Comparison of ENCODE assay signal across 15 cellular contexts in the genomic region with DNA sequence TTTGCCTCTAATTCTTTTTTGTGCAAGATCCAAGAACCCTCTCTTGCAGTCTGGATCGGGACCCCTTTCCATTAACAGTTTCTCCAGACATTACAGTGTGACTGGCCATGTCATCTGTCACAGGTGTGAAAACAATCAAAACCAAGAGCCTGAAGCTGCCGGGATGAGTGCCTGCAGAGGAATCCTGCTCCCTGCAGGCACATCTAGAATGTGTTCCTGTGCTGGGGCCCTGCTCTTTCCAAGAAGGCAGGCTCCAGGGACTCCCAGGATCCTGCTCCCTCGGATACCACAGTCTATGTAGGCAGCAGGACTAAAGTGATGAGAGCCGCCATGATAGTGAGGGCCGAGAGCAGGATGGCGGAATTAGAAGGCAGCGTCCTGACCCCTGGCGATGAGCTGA. TPM values are rescaled to one million over a fixed set of nuclear protein-coding genes. Genes with fewer than 3 reads are reported as not detected.
DNase-seq lines count a peak whose midpoint lies in the region; ATAC-seq and TF ChIP-seq lines count a peak whose summit lies in the region.
"Had no signal": no experiment of that assay in that cellular context is flagged by ENCODE, and none has a peak within 500 bp of the region (broad histone marks: within the 10 kb centered on the region; RNA-seq: fewer than 3 reads in every experiment).

No MANE protein-coding gene starts in this region.

- H3K4me1 ChIP-seq in H9 (ENCODE audit: insufficient read depth, low read length) (no peaks in the 10 kb centered on the region), endodermal cell (ENCODE audit: control insufficient read depth, insufficient read depth, low read length) (no peaks in the 10 kb centered on the region), mesendoderm (ENCODE audit: control insufficient read depth, low read depth, low read length) (no peaks in the 10 kb centered on the region)

- H3K23ac ChIP-seq in H9 (ENCODE audit: insufficient read length, low read depth, low read length) (no peak overlapping the region), mesendoderm (ENCODE audit: low read length) (no peak overlapping the region)

- H3K23me2 ChIP-seq in H9 (ENCODE audit: insufficient read length, low read depth, low read length, poor library complexity, severe bottlenecking), result no peaks in the 10 kb centered on the region

- H2BK120ac ChIP-seq in H9 (ENCODE audit: low read depth, low read length, poor library complexity, severe bottlenecking) (no peak overlapping the region), mesendoderm (ENCODE audit: low read depth, low read length) (no peak overlapping the region)

- WGBS in H9 (ENCODE audit: extremely low coverage, insufficient read length, low lambda C conversion rate), result no CpG with 5 or more reads among the region's 8 CpGs
- 93 to 94% methylated on average over 8 of the region's 8 CpGs for WGBS in endodermal cell (ENCODE audit: insufficient coverage in 1 of 2, insufficient read length in 1 of 2), 2 experiments
- no CpG with 5 or more reads among the region's 8 CpGs for WGBS in mesendoderm (ENCODE audit: extremely low coverage, insufficient coverage, low lambda C conversion rate)

- H3K4me3 ChIP-seq in endodermal cell (ENCODE audit: low read length), result no peak overlapping the region
- H3K4me3 ChIP-seq in mesendoderm (ENCODE audit: low read length), result no peak overlapping the region

- no peak overlapping the region for H2BK12ac ChIP-seq in H9 (ENCODE audit: insufficient read length, low read depth, low read length)

- H3K4me1 Mint-ChIP-seq in H9, result peaks cover 13% of the 10 kb centered on the region in 2 experiments
- H3K4me1 Mint-ChIP-seq in endodermal cell, result peaks cover 10% of the 10 kb centered on the region
- H3K4me1 Mint-ChIP-seq: CD4-positive, alpha-beta memory T cell had no signal

- H3K4ac ChIP-seq in H9 (ENCODE audit: low read depth, low read length) (no peak overlapping the region), mesendoderm (ENCODE audit: low read depth, low read length) (no peak overlapping the region)

- H3K9ac ChIP-seq in H9 (ENCODE audit: extremely low read depth, insufficient read length, low read length) (no peak overlapping the region), endodermal cell (ENCODE audit: extremely low read depth, low read length, poor library complexity, severe bottlenecking) (no peak overlapping the region), mesendoderm (ENCODE audit: low read length) (no peak overlapping the region)

- H3K79me2 ChIP-seq in H9 (ENCODE audit: insufficient read depth, low read length) (no peaks in the 10 kb centered on the region), mesendoderm (ENCODE audit: control insufficient read depth, insufficient read depth, low read length) (no peaks in the 10 kb centered on the region)

- H3T11ph ChIP-seq in H9 (ENCODE audit: low read length), result no peak overlapping the region

- no peak overlapping the region for H2AFZ ChIP-seq in H9 (ENCODE audit: low read length)

- H2BK15ac ChIP-seq in H9 (ENCODE audit: low read depth, low read length) (no peak overlapping the region), mesendoderm (replicated peaks; ENCODE audit: low read depth) (no peak overlapping the region)

- no peak overlapping the region for H3K18ac ChIP-seq in H9 (ENCODE audit: insufficient read length, low read depth, low read length)
- no peak overlapping the region for H3K18ac ChIP-seq in mesendoderm (ENCODE audit: low read length)

- ATAC-seq in HG03378 (IDR thresholded peaks at IDR 0.05; ENCODE audit: unreplicated experiment), result no peak

- H3K9me3 Mint-ChIP-seq in H9 (no peaks in the 10 kb centered on the region; a peak in 1 of 5 replicates), endodermal cell (no peaks in the 10 kb centered on the region)

- H4K91ac ChIP-seq in H9 (ENCODE audit: insufficient read length, low read depth, low read length), result no peak overlapping the region

- no peak overlapping the region for H3K14ac ChIP-seq in H9 (ENCODE audit: insufficient read depth, low read length)

- H3K36me3 ChIP-seq in endodermal cell (ENCODE audit: control insufficient read depth, insufficient read depth, low read length) (no peaks in the 10 kb centered on the region), mesendoderm (ENCODE audit: control insufficient read depth, insufficient read depth, low read length) (no peaks in the 10 kb centered on the region)

- H3K56ac ChIP-seq in H9 (ENCODE audit: insufficient read length, low read depth, low read length), result no peak overlapping the region
- no peak overlapping the region for H3K56ac ChIP-seq in mesendoderm (ENCODE audit: low read length)

- H3K27me3 ChIP-seq in H9 (ENCODE audit: insufficient read depth, low read length) (no peaks in the 10 kb centered on the region), endodermal cell (ENCODE audit: control insufficient read depth, insufficient read depth, low read length, poor library complexity, severe bottlenecking) (no peaks in the 10 kb centered on the region), mesendoderm (ENCODE audit: insufficient read depth, low read length, poor library complexity) (no peaks in the 10 kb centered on the region)

- no peaks in the 10 kb centered on the region for H4K20me1 ChIP-seq in H9 (ENCODE audit: control insufficient read depth, insufficient read depth, insufficient read length)

- no peak overlapping the region for H2BK20ac ChIP-seq in H9 (ENCODE audit: low read depth, low read length, poor library complexity, severe bottlenecking)

- H3K27me3 Mint-ChIP-seq in H9 (ENCODE audit: low read depth) (no peaks in the 10 kb centered on the region), endodermal cell (ENCODE audit: insufficient read depth) (no peaks in the 10 kb centered on the region)

- H3K27ac ChIP-seq in H9 (ENCODE audit: insufficient read length, low read depth, low read length) (no peak overlapping the region), endodermal cell (ENCODE audit: low read depth, low read length) (no peak overlapping the region), mesendoderm (ENCODE audit: low read depth, low read length) (no peak overlapping the region)

- no peak overlapping the region for H2BK5ac ChIP-seq in H9 (ENCODE audit: insufficient read length, low read length)
- no peak overlapping the region for H2BK5ac ChIP-seq in mesendoderm (ENCODE audit: low read length)

- H2AK5ac ChIP-seq in H9 (ENCODE audit: insufficient read length, low read length) (no peak overlapping the region), mesendoderm (ENCODE audit: low read length) (no peak overlapping the region)

- H3K27ac Mint-ChIP-seq in H9 (0 out of 7 replicates have a peak overlapping the region, but pooled peaks of 1 of the 3 experiments have one; percentile 76), endodermal cell (no peak overlapping the region)

- no peak overlapping the region for H4K8ac ChIP-seq in H9 (replicated peaks; ENCODE audit: insufficient read length, low read depth, low read length)
- H4K8ac ChIP-seq in mesendoderm (ENCODE audit: low read depth, low read length), result no peak overlapping the region

- TF ChIP-seq CTCF in H9 (conservative IDR thresholded peaks at IDR 0.05) (0 out of 3 replicates have a peak, but pooled peaks have one; percentile 8), endodermal cell (conservative IDR thresholded peaks at IDR 0.05) (peak; percentile 34)

- H3K9me3 ChIP-seq in H9 (ENCODE audit: control insufficient read depth, low read depth, low read length) (no peaks in the 10 kb centered on the region), endodermal cell (ENCODE audit: control insufficient read depth, low read length) (peaks cover 7% of the 10 kb centered on the region)

- H3K79me1 ChIP-seq in H9 (ENCODE audit: insufficient read depth, low read depth, low read length, poor library complexity, severe bottlenecking) (no peaks in the 10 kb centered on the region), mesendoderm (ENCODE audit: low read length) (no peaks in the 10 kb centered on the region)

- H4K5ac ChIP-seq in H9 (ENCODE audit: insufficient read length, low read depth, low read length), result no peak overlapping the region
- H4K5ac ChIP-seq in mesendoderm (ENCODE audit: low read length), result no peak overlapping the region

- no peak overlapping the region for H3K4me3 Mint-ChIP-seq in H9
- no peak overlapping the region for H3K4me3 Mint-ChIP-seq in endodermal cell
- H3K4me3 Mint-ChIP-seq: CD4-positive, alpha-beta memory T cell had no signal

- H3K36me3 Mint-ChIP-seq in H9 (ENCODE audit: insufficient read depth in 1 of 3, low read depth in 3 of 3), result peaks cover 0 to 7% (median 0%) of the 10 kb centered on the region in 3 experiments; a peak in 3 of 7 replicates
- H3K36me3 Mint-ChIP-seq in endodermal cell (ENCODE audit: low read depth), result no peaks in the 10 kb centered on the region
- H3K36me3 Mint-ChIP-seq: CD4-positive, alpha-beta memory T cell had no signal

- DNase-seq in H9 (no peak), endodermal cell (no peak), mesendoderm (peak; percentile 64), NCI-H1092 treated with DMSO at 0.1 percent for 48 hours (lab: John Stamatoyannopoulos, UW) (no peak), NCI-H2196 (lab: John Stamatoyannopoulos, UW; ENCODE audit: unreplicated experiment) (no peak)
- DNase-seq: C1 segment of cervical spinal cord; Calu3; CD4-positive, alpha-beta memory T cell; COR-L47; DMS53; DMS79 treated with DMSO at 0.1 percent for 48 hours; GF-D8; HCEC 1CT had no signal

- H3K4me2 ChIP-seq in H9 (ENCODE audit: insufficient read depth, insufficient read length, low read length), result no peak overlapping the region
- H3K4me2 ChIP-seq in mesendoderm (ENCODE audit: low read length), result no peak overlapping the region

RNA-seq across cellular contexts. Expression of gene CCDC169, which starts 38.8 kb away (rescaled TPM):
- total RNA-seq in H9 (2021), result 19.1 and 20.5 TPM in 2 replicates
- 10 to 100 TPM; 18.2 to 26.3 TPM for total RNA-seq in endodermal cell
- polyA plus RNA-seq in endodermal cell (2013, experiment 1 of 2), result 6.7 TPM
- 5.4 TPM for polyA plus RNA-seq in endodermal cell (2013, experiment 2 of 2)
- 15.9 TPM for polyA plus RNA-seq in mesendoderm (2013, experiment 1 of 2)
- 17.6 TPM for polyA plus RNA-seq in mesendoderm (2013, experiment 2 of 2)
- total RNA-seq: Calu3; CD4-positive, alpha-beta memory T cell; G401 had no signal
- polyA plus RNA-seq: CD4-positive, alpha-beta memory T cell had no signal

RNA-seq across cellular contexts. Expression of gene SOHLH2, which starts 44.5 kb away (rescaled TPM):
- total RNA-seq in H9 (2021) (0.92 and 1.3 TPM in 2 replicates), endodermal cell (10 to 100 TPM in 1 of 2 donors, 1 to 10 TPM in 1; 2.1 to 14.2 TPM)
- 0.96 TPM for polyA plus RNA-seq in endodermal cell (2013, experiment 1 of 2)
- polyA plus RNA-seq in endodermal cell (2013, experiment 2 of 2), result 1.2 TPM
- 3.7 TPM for polyA plus RNA-seq in mesendoderm (2013, experiment 1 of 2)
- 4.3 TPM for polyA plus RNA-seq in mesendoderm (2013, experiment 2 of 2)
- total RNA-seq: Calu3; CD4-positive, alpha-beta memory T cell; G401 had no signal
- polyA plus RNA-seq: CD4-positive, alpha-beta memory T cell had no signal
